In genomic region chr20:40019510-40019909, GRCh38 we compare ENCODE assay signal across 15 cellular contexts.
"Had no signal": no experiment of that assay in that cellular context is flagged by ENCODE, and none has a peak within 500 bp of the region (broad histone marks: within the 10 kb centered on the region; RNA-seq: fewer than 3 reads in every experiment).

No MANE protein-coding gene starts in this region.

- H3K4me3 Mint-ChIP-seq: activated CD8-positive, alpha-beta T cell treated with anti-CD3 and anti-CD28 coated beads for 36 hours; activated naive CD8-positive, alpha-beta T cell treated with anti-CD3 and anti-CD28 coated beads, Interleukin-2, amount 10 ng/mL, durations not matched to agents 7 days and 5 days; nephron; stimulated activated naive CD8-positive, alpha-beta T cell treated with anti-CD3 and anti-CD28 coated beads, Interleukin-15, amount 100 ng/mL, for 72 hours had no signal

- H3K36me3 Mint-ChIP-seq: activated naive CD8-positive, alpha-beta T cell treated with anti-CD3 and anti-CD28 coated beads, Interleukin-2, amount 10 ng/mL, durations not matched to agents 7 days and 5 days had no signal

- H3K4me1 ChIP-seq: prostate gland, sigmoid colon, uterus had no signal

- DNase-seq: activated CD8-positive, alpha-beta memory T cell treated with anti-CD3 and anti-CD28 coated beads, Interleukin-2, amount 50 U/mL, for 48 hours; activated CD8-positive, alpha-beta T cell treated with anti-CD3 and anti-CD28 coated beads for 36 hours; activated naive CD8-positive, alpha-beta T cell treated with anti-CD3 and anti-CD28 coated beads, Interleukin-2, amount 10 ng/mL, durations not matched to agents 7 days and 5 days; anterior cingulate cortex; left ventricle myocardium superior; mesendoderm; occipital lobe; sigmoid colon; stimulated activated CD4-positive, alpha-beta T cell treated with anti-CD3 and anti-CD28 coated beads, Interleukin-12 subunit alpha, Interleukin-12 subunit beta, amount 100 ng/mL, for 4 hours; stimulated activated CD8-positive, alpha-beta memory T cell treated with anti-CD3 and anti-CD28 coated beads, Interleukin-4, amount 100 ng/mL, for 48 hours; stimulated activated naive CD8-positive, alpha-beta T cell treated with anti-CD3 and anti-CD28 coated beads, Interleukin-15, amount 100 ng/mL, for 72 hours; uterus had no signal

- H3K27ac Mint-ChIP-seq: activated CD8-positive, alpha-beta T cell treated with anti-CD3 and anti-CD28 coated beads for 36 hours; activated naive CD8-positive, alpha-beta T cell treated with anti-CD3 and anti-CD28 coated beads, Interleukin-2, amount 10 ng/mL, durations not matched to agents 7 days and 5 days; nephron; stimulated activated naive CD8-positive, alpha-beta T cell treated with anti-CD3 and anti-CD28 coated beads, Interleukin-15, amount 100 ng/mL, for 72 hours had no signal

- H3K36me3 ChIP-seq: prostate gland, sigmoid colon, uterus had no signal

- H3K4me1 Mint-ChIP-seq: activated naive CD8-positive, alpha-beta T cell treated with anti-CD3 and anti-CD28 coated beads, Interleukin-2, amount 10 ng/mL, durations not matched to agents 7 days and 5 days; nephron; stimulated activated naive CD8-positive, alpha-beta T cell treated with anti-CD3 and anti-CD28 coated beads, Interleukin-15, amount 100 ng/mL, for 72 hours had no signal

- H3K9me3 Mint-ChIP-seq: activated CD8-positive, alpha-beta T cell treated with anti-CD3 and anti-CD28 coated beads for 36 hours; activated naive CD8-positive, alpha-beta T cell treated with anti-CD3 and anti-CD28 coated beads, Interleukin-2, amount 10 ng/mL, durations not matched to agents 7 days and 5 days; nephron had no signal

- H3K4me3 ChIP-seq: hepatocyte, prostate gland, sigmoid colon, uterus had no signal

- H3K27me3 ChIP-seq: hepatocyte, sigmoid colon, uterus had no signal

- H3K9me3 ChIP-seq: prostate gland, sigmoid colon, uterus had no signal

- H3K27me3 Mint-ChIP-seq: activated naive CD8-positive, alpha-beta T cell treated with anti-CD3 and anti-CD28 coated beads, Interleukin-2, amount 10 ng/mL, durations not matched to agents 7 days and 5 days had no signal
